Comparison of ENCODE assay signal across 20 cellular contexts in the genomic region with DNA sequence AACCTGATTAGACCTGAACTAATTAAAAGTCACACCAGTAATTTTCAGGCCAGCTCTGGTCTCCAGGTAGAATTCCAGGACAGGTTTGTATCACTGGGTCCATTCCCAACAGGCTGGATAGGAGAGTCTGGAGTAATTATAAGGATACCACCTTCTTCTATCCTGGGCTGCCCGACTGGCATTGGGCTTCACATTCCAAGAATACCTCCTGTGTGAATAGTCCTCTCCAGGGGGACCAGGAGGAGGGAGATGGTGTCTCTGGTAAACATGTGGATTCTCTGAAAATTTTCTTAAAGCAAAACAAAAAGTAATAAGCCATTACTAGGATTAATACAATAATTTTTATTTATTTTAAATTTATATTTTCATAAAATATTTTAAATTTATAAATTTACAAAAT. TPM values are rescaled to one million over a fixed set of nuclear protein-coding genes. Genes with fewer than 3 reads are reported as not detected.
"Had no signal": no experiment of that assay in that cellular context is flagged by ENCODE, and none has a peak within 500 bp of the region (broad histone marks: within the 10 kb centered on the region; RNA-seq: fewer than 3 reads in every experiment).

No MANE protein-coding gene starts in this region.

- H3K9me3 Mint-ChIP-seq: activated CD4-positive, alpha-beta memory T cell treated with anti-CD3 and anti-CD28 coated beads, Interleukin-2, amount 10 ng/mL, durations not matched to agents 7 days and 5 days; activated naive CD4-positive, alpha-beta T cell treated with anti-CD3 and anti-CD28 coated beads, Interleukin-2, amount 50 U/mL, for 24 hours; activated T-cell treated with anti-CD3 and anti-CD28 coated beads, Interleukin-2, amount 50 U/mL, for 4 hours; memory B cell; natural killer cell; stimulated activated memory B cell treated with anti-CD40 and anti-IgM and Interleukin-4, amounts not matched to agents 10 μg/mL and 1 μg/mL and 100 μg/mL, for 72 hours; T-helper 2 cell treated with Interferon-gamma antibody and Interleukin-4, amounts not matched to agents 5 μg/mL and 100 μg/mL, for 36 hours had no signal

- ATAC-seq: activated CD4-positive, alpha-beta T cell treated with anti-CD3 and anti-CD28 coated beads for 36 hours; activated T-cell treated with anti-CD3 and anti-CD28 coated beads, Interleukin-2, amount 50 U/mL, for 4 hours; left ventricle myocardium superior; natural killer cell; stimulated activated memory B cell treated with anti-CD40 and anti-IgM and Interleukin-4, amounts not matched to agents 10 μg/mL and 1 μg/mL and 100 μg/mL, for 72 hours had no signal

- H3K27me3 ChIP-seq: esophagus muscularis mucosa, vagina had no signal

- H3K27ac Mint-ChIP-seq: activated CD4-positive, alpha-beta memory T cell treated with anti-CD3 and anti-CD28 coated beads, Interleukin-2, amount 10 ng/mL, durations not matched to agents 7 days and 5 days; activated CD4-positive, alpha-beta T cell treated with anti-CD3 and anti-CD28 coated beads for 36 hours; activated naive CD4-positive, alpha-beta T cell treated with anti-CD3 and anti-CD28 coated beads, Interleukin-2, amount 50 U/mL, for 24 hours; memory B cell; natural killer cell; stimulated activated memory B cell treated with anti-CD40 and anti-IgM and Interleukin-4, amounts not matched to agents 10 μg/mL and 1 μg/mL and 100 μg/mL, for 72 hours; T-helper 2 cell treated with Interferon-gamma antibody and Interleukin-4, amounts not matched to agents 5 μg/mL and 100 μg/mL, for 36 hours had no signal

- H3K27me3 Mint-ChIP-seq: activated CD4-positive, alpha-beta memory T cell treated with anti-CD3 and anti-CD28 coated beads, Interleukin-2, amount 10 ng/mL, durations not matched to agents 7 days and 5 days; activated CD4-positive, alpha-beta T cell treated with anti-CD3 and anti-CD28 coated beads for 36 hours; activated naive CD4-positive, alpha-beta T cell treated with anti-CD3 and anti-CD28 coated beads, Interleukin-2, amount 50 U/mL, for 24 hours; memory B cell; stimulated activated memory B cell treated with anti-CD40 and anti-IgM and Interleukin-4, amounts not matched to agents 10 μg/mL and 1 μg/mL and 100 μg/mL, for 72 hours had no signal

- H3K9me3 ChIP-seq: esophagus muscularis mucosa, vagina had no signal

- DNase-seq: activated CD4-positive, alpha-beta memory T cell treated with anti-CD3 and anti-CD28 coated beads, Interleukin-2, amount 10 ng/mL, durations not matched to agents 7 days and 5 days; activated CD4-positive, alpha-beta T cell treated with anti-CD3 and anti-CD28 coated beads for 36 hours; activated effector memory CD4-positive, alpha-beta T cell treated with anti-CD3 and anti-CD28 coated beads, Interleukin-2, amount 50 U/mL, for 16 hours; activated T-cell treated with anti-CD3 and anti-CD28 coated beads, Interleukin-2, amount 50 U/mL, for 4 hours; caudate nucleus; effector CD4-positive, alpha-beta T cell; hippocampal formation; kidney; left ventricle myocardium superior; natural killer cell; stimulated activated CD4-positive, alpha-beta T cell treated with anti-CD3 and anti-CD28 coated beads, Interleukin-2, amount 100 ng/mL, for 48 hours had no signal

- H3K4me1 Mint-ChIP-seq: activated CD4-positive, alpha-beta memory T cell treated with anti-CD3 and anti-CD28 coated beads, Interleukin-2, amount 10 ng/mL, durations not matched to agents 7 days and 5 days; activated CD4-positive, alpha-beta T cell treated with anti-CD3 and anti-CD28 coated beads for 36 hours had no signal

- H3K4me3 Mint-ChIP-seq: activated CD4-positive, alpha-beta memory T cell treated with anti-CD3 and anti-CD28 coated beads, Interleukin-2, amount 10 ng/mL, durations not matched to agents 7 days and 5 days; activated CD4-positive, alpha-beta T cell treated with anti-CD3 and anti-CD28 coated beads for 36 hours; activated naive CD4-positive, alpha-beta T cell treated with anti-CD3 and anti-CD28 coated beads, Interleukin-2, amount 50 U/mL, for 24 hours; activated T-cell treated with anti-CD3 and anti-CD28 coated beads, Interleukin-2, amount 50 U/mL, for 4 hours; memory B cell; natural killer cell; stimulated activated memory B cell treated with anti-CD40 and anti-IgM and Interleukin-4, amounts not matched to agents 10 μg/mL and 1 μg/mL and 100 μg/mL, for 72 hours; T-helper 2 cell treated with Interferon-gamma antibody and Interleukin-4, amounts not matched to agents 5 μg/mL and 100 μg/mL, for 36 hours had no signal

- H3K27ac ChIP-seq: coronary artery, esophagus muscularis mucosa, vagina had no signal

- H3K4me3 ChIP-seq: coronary artery, esophagus muscularis mucosa, vagina had no signal

RNA-seq across cellular contexts. Expression of a gene that starts 21.4 kb away (rescaled TPM):
- total RNA-seq: activated CD4-positive, alpha-beta memory T cell treated with anti-CD3 and anti-CD28 coated beads, Interleukin-2, amount 10 ng/mL, durations not matched to agents 7 days and 5 days; activated CD4-positive, alpha-beta T cell treated with anti-CD3 and anti-CD28 coated beads for 36 hours; activated T-cell treated with anti-CD3 and anti-CD28 coated beads, Interleukin-2, amount 50 U/mL, for 4 hours; esophagus muscularis mucosa; kidney; left ventricle myocardium superior; mucosa of gallbladder; natural killer cell; skeletal muscle tissue; vagina had no signal
